1 cellular context compared by ENCODE assay signal in genomic region chr7:30134523-30135270, GRCh38.
TF ChIP-seq lines count a peak whose summit lies in the region.

Gene MTURN, plus strand, starts transcription at chr7:30134986. Its CDS starts 151 bp downstream, at chr7:30135137.

TF ChIP-seq in HepG2, 621 proteins besides CTCF, POLR2A, EP300 and RAD21 (continued from another document and continues in another):
- TF ChIP-seq ZNF580 (CRISPR knock-in tag; IDR thresholded peaks at IDR 0.05; ENCODE audit: borderline replicate concordance, low read depth), result no peak
- peak; percentile 30 for TF ChIP-seq AGO2 (optimal IDR thresholded peaks at IDR 0.05; ENCODE audit: low read depth, low read length)
- no peak for TF ChIP-seq HDAC2 (CRISPR knock-in tag; IDR thresholded peaks at IDR 0.05)
- TF ChIP-seq DMAP1 (CRISPR knock-in tag; IDR thresholded peaks at IDR 0.05), result no peak
- TF ChIP-seq PAWR (CRISPR knock-in tag; IDR thresholded peaks at IDR 0.05; ENCODE audit: borderline replicate concordance), result no peak
- TF ChIP-seq RCOR2 (CRISPR knock-in tag; IDR thresholded peaks at IDR 0.05), result no peak
- TF ChIP-seq SP1 (IDR thresholded peaks at IDR 0.05), result no peak
- no peak; the same call in 1 of the 2 replicates for TF ChIP-seq SP1 (CRISPR knock-in tag; IDR thresholded peaks at IDR 0.05)
- no peak for TF ChIP-seq THAP8 (CRISPR knock-in tag; IDR thresholded peaks at IDR 0.05; ENCODE audit: borderline replicate concordance)
- peak; percentile 25; the same call in 1 of the 2 replicates for TF ChIP-seq KAT8 (CRISPR knock-in tag; IDR thresholded peaks at IDR 0.05)
- TF ChIP-seq MXD1 (CRISPR knock-in tag; IDR thresholded peaks at IDR 0.05), result no peak
- TF ChIP-seq ZNF776 (CRISPR knock-in tag; IDR thresholded peaks at IDR 0.05), result no peak
- TF ChIP-seq ZFP41 (CRISPR knock-in tag; IDR thresholded peaks at IDR 0.05; ENCODE audit: borderline replicate concordance), result no peak
- TF ChIP-seq MAFK (conservative IDR thresholded peaks at IDR 0.05 in 1 of 2, IDR thresholded peaks at IDR 0.05 in 1 of 2; ENCODE audit: low read length in 2 of 2), result no peak
- no peak for TF ChIP-seq ZNF609 (CRISPR knock-in tag; IDR thresholded peaks at IDR 0.05; ENCODE audit: borderline replicate concordance)
- TF ChIP-seq MED13 (CRISPR knock-in tag; IDR thresholded peaks at IDR 0.05), result no peak
- no peak for TF ChIP-seq REXO4 (CRISPR knock-in tag; IDR thresholded peaks at IDR 0.05; ENCODE audit: borderline replicate concordance)
- TF ChIP-seq ZNF747 (CRISPR knock-in tag; IDR thresholded peaks at IDR 0.05; ENCODE audit: borderline replicate concordance), result no peak
- TF ChIP-seq ZNF331 (CRISPR knock-in tag; IDR thresholded peaks at IDR 0.05), result no peak
- no peak for TF ChIP-seq ZUFSP (CRISPR knock-in tag; IDR thresholded peaks at IDR 0.05; ENCODE audit: borderline replicate concordance)
- 0 out of 2 replicates have a peak, but pooled peaks have one; percentile 39 for TF ChIP-seq CSRNP1 (CRISPR knock-in tag; IDR thresholded peaks at IDR 0.05)
- TF ChIP-seq ZNF30 (CRISPR knock-in tag; IDR thresholded peaks at IDR 0.05), result no peak
- no peak; the same call in 1 of the 2 replicates for TF ChIP-seq TFDP2 (CRISPR knock-in tag; IDR thresholded peaks at IDR 0.05)
- no peak for TF ChIP-seq ZNF318 (CRISPR knock-in tag; IDR thresholded peaks at IDR 0.05)
- no peak for TF ChIP-seq IKZF5 (CRISPR knock-in tag; IDR thresholded peaks at IDR 0.05)
- TF ChIP-seq ZNF34 (CRISPR knock-in tag; IDR thresholded peaks at IDR 0.05; ENCODE audit: borderline replicate concordance), result no peak
- TF ChIP-seq HOXA9 (CRISPR knock-in tag; IDR thresholded peaks at IDR 0.05; ENCODE audit: borderline replicate concordance), result no peak
- TF ChIP-seq ZNF841 (CRISPR knock-in tag; IDR thresholded peaks at IDR 0.05; ENCODE audit: borderline replicate concordance), result no peak
- no peak for TF ChIP-seq ZNF503 (CRISPR knock-in tag; IDR thresholded peaks at IDR 0.05)
- no peak for TF ChIP-seq SETDB1 (CRISPR knock-in tag; IDR thresholded peaks at IDR 0.05; ENCODE audit: borderline replicate concordance)
- TF ChIP-seq IRX3 (CRISPR knock-in tag; IDR thresholded peaks at IDR 0.05; ENCODE audit: borderline replicate concordance, low read depth), result no peak
- no peak for TF ChIP-seq ATF7-NPFF (CRISPR knock-in tag; IDR thresholded peaks at IDR 0.05; ENCODE audit: low read depth)
- no peak for TF ChIP-seq KMT2B (CRISPR knock-in tag; IDR thresholded peaks at IDR 0.05)
- no peak for TF ChIP-seq ZNF660 (CRISPR knock-in tag; IDR thresholded peaks at IDR 0.05; ENCODE audit: borderline replicate concordance, low read depth)
- TF ChIP-seq ZNF264 (CRISPR knock-in tag; IDR thresholded peaks at IDR 0.05), result no peak
- TF ChIP-seq POGZ (CRISPR knock-in tag; IDR thresholded peaks at IDR 0.05), result 0 out of 2 replicates have a peak, but pooled peaks have one; percentile 38
- TF ChIP-seq ATRX (CRISPR knock-in tag; IDR thresholded peaks at IDR 0.05; ENCODE audit: borderline replicate concordance), result no peak
